Comparison of ENCODE assay signal across 8 cellular contexts in the genomic region with DNA sequence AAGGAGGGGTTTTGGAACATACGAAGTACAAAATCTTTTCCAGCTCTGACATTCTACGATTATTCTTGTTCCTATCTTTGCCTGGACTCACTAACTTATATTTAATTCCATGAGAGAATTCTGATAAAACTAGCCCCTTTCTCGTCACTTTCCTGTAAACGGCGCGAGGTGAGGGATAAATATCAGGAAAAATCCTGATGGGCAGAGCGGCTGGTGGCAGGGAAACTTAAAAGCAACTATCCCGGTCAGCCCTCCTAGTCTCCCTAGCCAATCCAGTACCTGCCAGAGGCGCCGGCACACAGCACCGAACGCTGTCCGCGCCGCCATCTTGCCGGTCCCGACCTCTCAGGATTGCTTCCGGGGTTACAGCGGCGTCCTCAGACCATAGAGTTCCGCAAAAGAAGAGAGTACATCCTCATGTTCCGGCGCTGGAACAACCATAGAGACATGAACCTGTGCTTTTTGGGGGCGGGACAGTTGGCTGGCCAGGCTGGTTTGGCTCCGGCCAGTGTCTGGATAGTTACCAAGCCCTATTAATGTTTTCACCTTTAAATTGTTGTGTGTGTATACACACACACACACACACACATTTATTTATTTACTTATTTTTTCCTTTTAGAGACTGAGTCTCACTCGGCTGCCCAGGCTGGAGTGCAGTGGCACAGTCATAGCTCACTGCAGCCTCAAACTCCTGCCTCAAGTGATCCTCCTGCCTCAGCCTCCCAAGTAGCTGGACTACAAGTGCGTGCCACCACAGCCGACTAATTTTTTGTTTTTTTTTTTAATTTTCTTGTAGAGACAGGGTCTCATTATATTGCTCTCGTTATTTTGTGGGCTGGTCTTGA. TPM values are rescaled to one million over a fixed set of nuclear protein-coding genes. Genes with fewer than 3 reads are reported as not detected.
DNase-seq lines count a peak whose midpoint lies in the region; ATAC-seq and FAIRE-seq lines count a peak whose summit lies in the region.

TSS of gene MRPS10 (minus strand) at position 339 of the 845 bp plus-strand sequence. CDS start at position 327, 12 bp downstream.

- H3K18ac ChIP-seq in mesenchymal stem cell (ENCODE audit: low read depth in 1 of 2, low read length in 2 of 2), result no peak within 1 kb of the TSS

- H3K27me3 ChIP-seq in endocrine pancreas (ENCODE audit: control insufficient read depth, insufficient read depth, low read length) (no peaks in the 10 kb centered on the region), mesenchymal stem cell (ENCODE audit: control insufficient read depth in 1 of 2, insufficient read depth in 1 of 2, low read length in 2 of 2) (no peaks in the 10 kb centered on the region)

- no peak within 1 kb of the TSS for H3K14ac ChIP-seq in mesenchymal stem cell (ENCODE audit: low read length in 2 of 2)

- peaks cover 10% of the 10 kb centered on the region for H3K79me1 ChIP-seq in mesenchymal stem cell (replicated peaks; ENCODE audit: low read length, poor library complexity, severe bottlenecking)

- H3K27ac ChIP-seq in mesenchymal stem cell (ENCODE audit: low read length, poor library complexity, severe bottlenecking), result peak within 1 kb of the TSS; percentile 89

- peak within 1 kb of the TSS; percentile 94 for H3K4me3 ChIP-seq in endocrine pancreas (ENCODE audit: control insufficient read depth, insufficient read depth, low read length)
- peak within 1 kb of the TSS; percentile 74 to 98 for H3K4me3 ChIP-seq in mesenchymal stem cell (ENCODE audit: insufficient read depth in 1 of 2, low read depth in 1 of 2, low read length in 2 of 2)

- H2BK5ac ChIP-seq in mesenchymal stem cell (ENCODE audit: low read depth, low read length, poor library complexity, severe bottlenecking), result no peak within 1 kb of the TSS

- no peak within 1 kb of the TSS for H4K91ac ChIP-seq in mesenchymal stem cell (ENCODE audit: low read length)

- no peak within 1 kb of the TSS for H2AK5ac ChIP-seq in mesenchymal stem cell (ENCODE audit: low read length, severe bottlenecking)

- no peak within 1 kb of the TSS for H3K23ac ChIP-seq in mesenchymal stem cell (ENCODE audit: low read length in 2 of 2)

- H4K8ac ChIP-seq in mesenchymal stem cell (ENCODE audit: low read length), result peak within 1 kb of the TSS; percentile 77

- peak within 1 kb of the TSS; percentile 89 for H3K9ac ChIP-seq in endocrine pancreas (ENCODE audit: control insufficient read depth, insufficient read depth, low read length)
- H3K9ac ChIP-seq in mesenchymal stem cell (ENCODE audit: low read length), result peak within 1 kb of the TSS; percentile 99

- no peak within 1 kb of the TSS for H3K4ac ChIP-seq in mesenchymal stem cell (ENCODE audit: low read depth in 1 of 2, low read length in 2 of 2)

- ATAC-seq in GM21367 (IDR thresholded peaks at IDR 0.05; ENCODE audit: unreplicated experiment), result peak; percentile 74

- peak within 1 kb of the TSS; percentile 86 for H3K4me2 ChIP-seq in mesenchymal stem cell (ENCODE audit: low read length, poor library complexity, severe bottlenecking)

- DNase-seq in COLO829 (ENCODE audit: low spot score) (peak; percentile 94), HTR-8/SVneo (ENCODE audit: insufficient read length, low spot score) (peak; percentile 92), NOMO-1 treated with dmso at 0.1 percent for 144 hours (lab: John Stamatoyannopoulos, UW; ENCODE audit: unreplicated experiment) (peak; percentile 88), mesenchymal stem cell (peak; percentile 96)
- DNase-seq in activated CD8-positive, alpha-beta memory T cell treated with anti-CD3 and anti-CD28 coated beads for 48 hours (ENCODE audit: low read depth in 2 of 3, low spot score in 2 of 3), result peak; percentile 74 to 78 (median 78)
- peak; percentile 81 for DNase-seq in stimulated activated CD8-positive, alpha-beta memory T cell treated with anti-CD3 and anti-CD28 coated beads, Interleukin-12 subunit alpha, Interleukin-12 subunit beta, amount 100 ng/mL, for 4 hours (ENCODE audit: low read depth)

- H2AFZ ChIP-seq in mesenchymal stem cell (ENCODE audit: low read depth, low read length), result peak within 1 kb of the TSS; percentile 88

- WGBS in mesenchymal stem cell, result 15% methylated on average over 27 of the region's 29 CpGs

- peak; percentile 88 for FAIRE-seq in HTR-8/SVneo (lab: Jason Lieb, UNC)

- no peak within 1 kb of the TSS for H2BK120ac ChIP-seq in mesenchymal stem cell (ENCODE audit: low read depth, low read length)

- H2BK15ac ChIP-seq in mesenchymal stem cell (ENCODE audit: low read depth, poor library complexity, severe bottlenecking), result no peak within 1 kb of the TSS

- H3K9me3 ChIP-seq in endocrine pancreas (ENCODE audit: control insufficient read depth, low read length) (no peaks in the 10 kb centered on the region), mesenchymal stem cell (ENCODE audit: control insufficient read depth, low read length) (no peaks in the 10 kb centered on the region)

- peaks cover 9% of the 10 kb centered on the region for H3K4me1 ChIP-seq in endocrine pancreas (ENCODE audit: control insufficient read depth, insufficient read depth, low read length)
- H3K4me1 ChIP-seq in mesenchymal stem cell (ENCODE audit: control insufficient read depth, insufficient read depth, low read depth, low read length), result peaks cover 12% of the 10 kb centered on the region

- H3K36me3 ChIP-seq in endocrine pancreas (ENCODE audit: control insufficient read depth, insufficient read depth, low read length) (no peaks in the 10 kb centered on the region), mesenchymal stem cell (ENCODE audit: control insufficient read depth in 1 of 2, insufficient read depth in 2 of 2, low read depth in 1 of 2, low read length in 2 of 2) (peaks cover 5 to 16% of the 10 kb centered on the region in 2 experiments)

- H2BK12ac ChIP-seq in mesenchymal stem cell (ENCODE audit: low read length in 2 of 2), result no peak within 1 kb of the TSS

RNA-seq across cellular contexts. Expression of gene MRPS10, which starts in this region (rescaled TPM):
- polyA plus RNA-seq in mesenchymal stem cell (2013, experiment 1 of 2), result 39.7 TPM
- 41.1 TPM for polyA plus RNA-seq in mesenchymal stem cell (2013, experiment 2 of 2)

Comparison
In these comparisons a context has a peak if more than half of its experiments do, and no peak if none do; other contexts are left out.
1. Peak in every context shown above with its lines: DNase-seq, ATAC-seq, H3K4me3 ChIP-seq and H3K27ac ChIP-seq.